In genomic region chr3:170724599-170724998, GRCh38 we compare ENCODE assay signal across 14 cellular contexts.
DNase-seq lines count a peak whose midpoint lies in the region; ATAC-seq and TF ChIP-seq lines count a peak whose summit lies in the region.
"Had no signal": no experiment of that assay in that cellular context is flagged by ENCODE, and none has a peak within 500 bp of the region (broad histone marks: within the 10 kb centered on the region; RNA-seq: fewer than 3 reads in every experiment).

No MANE protein-coding gene starts in this region.

- no TSS peak for BruUV-seq in MCF 10A (replicated peaks; lab: Mats Ljungman, UMichigan)

- H3K4me3 Mint-ChIP-seq in MCF 10A (ENCODE audit: unreplicated experiment), result no peak overlapping the region
- H3K4me3 Mint-ChIP-seq: B cell had no signal

- intact Hi-C loops in Right ventricle myocardium superior (cut with DNase I) (no loop called here), left ventricle myocardium inferior (cut with micrococcal nuclease) (no loop called here), MCF 10A (cut with micrococcal nuclease) (no loop called here), upper lobe of right lung (cut with DNase I) (no loop called here)

- H3K4me1 Mint-ChIP-seq in MCF 10A (ENCODE audit: insufficient read depth, unreplicated experiment), result peaks cover 17% of the 10 kb centered on the region
- H3K4me1 Mint-ChIP-seq: B cell had no signal

- H3K4me1 ChIP-seq in left ventricle myocardium inferior, result no peaks in the 10 kb centered on the region
- H3K4me1 ChIP-seq in upper lobe of right lung, result no peaks in the 10 kb centered on the region
- H3K4me1 ChIP-seq: body of pancreas, gastrocnemius medialis had no signal

- H3K27ac ChIP-seq in left ventricle myocardium inferior (replicated peaks) (no peak overlapping the region), upper lobe of right lung (no peak overlapping the region)
- H3K27ac ChIP-seq: body of pancreas had no signal

- H3K36me3 ChIP-seq in left ventricle myocardium inferior (no peaks in the 10 kb centered on the region), upper lobe of right lung (no peaks in the 10 kb centered on the region)
- H3K36me3 ChIP-seq: gastrocnemius medialis had no signal

- TF ChIP-seq CTCF in left ventricle myocardium inferior (IDR thresholded peaks at IDR 0.05; ENCODE audit: borderline replicate concordance) (no peak), MCF 10A (IDR thresholded peaks at IDR 0.05; ENCODE audit: unreplicated experiment) (no peak), GM20000 (IDR thresholded peaks at IDR 0.05; ENCODE audit: extremely low read depth, missing control alignments) (no peak), upper lobe of right lung (IDR thresholded peaks at IDR 0.05) (no peak)

- H3K9me3 ChIP-seq in left ventricle myocardium inferior (replicated peaks) (no peaks in the 10 kb centered on the region), upper lobe of right lung (no peaks in the 10 kb centered on the region)
- H3K9me3 ChIP-seq: body of pancreas, gastrocnemius medialis had no signal

- no peaks in the 10 kb centered on the region for H3K9me3 Mint-ChIP-seq in MCF 10A (ENCODE audit: unreplicated experiment)

- H3K4me3 ChIP-seq in left ventricle myocardium inferior (no peak overlapping the region), upper lobe of right lung (no peak overlapping the region)
- H3K4me3 ChIP-seq: body of pancreas, gastrocnemius medialis had no signal

- CTCF ChIA-PET in MCF 10A (lab: Yijun Ruan, JAX), result interaction anchor here (0.6 to 3.6 kb wide), 5 partner anchors 15 to 311 kb away, joined by 3 to 32 read pairs (median 5); no protein-coding TSS in a partner anchor

- DNase-seq in Right ventricle myocardium superior, result no peak
- no peak for DNase-seq in left ventricle myocardium inferior
- DNase-seq in MCF 10A (ENCODE audit: unreplicated experiment), result peak; percentile 39
- DNase-seq in kidney glomerular epithelial cell (lab: John Stamatoyannopoulos, UW), result peak; percentile 18
- DNase-seq in NCI-H187 treated with DMSO at 0.1 percent for 48 hours (lab: John Stamatoyannopoulos, UW), result no peak
- no peak for DNase-seq in GM20000 (ENCODE audit: low spot score)
- no peak for DNase-seq in NK-92 treated with Interleukin-12 subunit alpha and Interleukin-12 subunit beta, amount 100 ng/mL, for 24 hours (lab: John Stamatoyannopoulos, UW)
- DNase-seq in upper lobe of right lung, result no peak
- DNase-seq: activated CD8-positive, alpha-beta memory T cell treated with anti-CD3 and anti-CD28 coated beads, Interleukin-2, amount 50 U/mL, for 4 hours; posterior cingulate gyrus; T-helper 2 cell had no signal

- ATAC-seq in Right ventricle myocardium superior (ENCODE audit: poor library complexity), result peak; percentile 60
- ATAC-seq in upper lobe of right lung, result no peak
- ATAC-seq: body of pancreas, gastrocnemius medialis had no signal

- H3K27me3 Mint-ChIP-seq in MCF 10A (ENCODE audit: insufficient read depth, unreplicated experiment), result no peaks in the 10 kb centered on the region

- H3K27me3 ChIP-seq in left ventricle myocardium inferior (ENCODE audit: low read depth) (no peaks in the 10 kb centered on the region), upper lobe of right lung (no peaks in the 10 kb centered on the region)
- H3K27me3 ChIP-seq: body of pancreas, gastrocnemius medialis had no signal

- POLR2A ChIA-PET in MCF 10A (lab: Yijun Ruan, JAX), result interaction anchor here (0.7 to 1.5 kb wide), 6 partner anchors 12 to 1499 kb away, joined by 3 to 4 read pairs (median 3); no protein-coding TSS in a partner anchor

- H3K27ac Mint-ChIP-seq in MCF 10A (ENCODE audit: low read depth, unreplicated experiment), result peak overlapping the region; percentile 55
- H3K27ac Mint-ChIP-seq: B cell had no signal

- H3K36me3 Mint-ChIP-seq in MCF 10A (ENCODE audit: insufficient read depth, unreplicated experiment), result no peaks in the 10 kb centered on the region

Comparison
In these comparisons a context has a peak if more than half of its experiments do, and no peak if none do; other contexts are left out.
1. DNase-seq: peak in MCF 10A (single experiment) and kidney glomerular epithelial cell (single experiment); none in Right ventricle myocardium superior (single experiment), left ventricle myocardium inferior (single experiment), NCI-H187 treated with DMSO at 0.1 percent for 48 hours (single experiment), GM20000 (single experiment), NK-92 treated with Interleukin-12 subunit alpha and Interleukin-12 subunit beta, amount 100 ng/mL, for 24 hours (single experiment) and upper lobe of right lung (single experiment).